ENCODE assay signal across 13 cellular contexts in genomic region chr14:102071283-102071998, GRCh38. TPM values are rescaled to one million over a fixed set of nuclear protein-coding genes. Genes with fewer than 3 reads are reported as not detected.
A peak's percentile ranks its signal among the peaks of the same experiment; 100 is the strongest.
DNase-seq lines count a peak whose midpoint lies in the region; ATAC-seq, FAIRE-seq and TF ChIP-seq lines count a peak whose summit lies in the region.
"Had no signal": no experiment of that assay in that cellular context is flagged by ENCODE, and none has a peak within 500 bp of the region (broad histone marks: within the 10 kb centered on the region; RNA-seq: fewer than 3 reads in every experiment).

No MANE protein-coding gene starts in this region.

- no peaks in the 10 kb centered on the region for H4K20me1 ChIP-seq in fibroblast of lung (ENCODE audit: control insufficient read depth, extremely low read depth, insufficient read depth, low read length)

- no peak overlapping the region for H3K4me2 ChIP-seq in fibroblast of lung (ENCODE audit: extremely low read depth, insufficient read depth, low read length)

- H3K4me3 ChIP-seq in fibroblast of lung (replicated peaks in 1 of 4; ENCODE audit: control extremely low read depth in 1 of 4, insufficient read depth in 1 of 4, low read depth in 3 of 4, low read length in 4 of 4): no peak overlapping the region
- no peak overlapping the region for H3K4me3 ChIP-seq in prostate gland
- H3K4me3 ChIP-seq: thoracic aorta had no signal

- TF ChIP-seq POLR2A in H54 (IDR thresholded peaks at IDR 0.05; ENCODE audit: low read depth, low read length): no peak
- no peak for TF ChIP-seq POLR2A in prostate gland (IDR thresholded peaks at IDR 0.05)

- intact Hi-C loops in prostate gland (cut with DNase I): no loop called here

- no peaks in the 10 kb centered on the region for H3K79me2 ChIP-seq in fibroblast of lung (ENCODE audit: control insufficient read depth, insufficient read depth, low read length)
- H3K79me2 ChIP-seq: parathyroid adenoma had no signal

- FAIRE-seq in H54 (lab: Jason Lieb, UNC): peak; percentile 98

- TF ChIP-seq CTCF in fibroblast of lung (conservative IDR thresholded peaks at IDR 0.05 in 1 of 2, IDR thresholded peaks at IDR 0.05 in 1 of 2; ENCODE audit: low read depth in 1 of 2, low read length in 2 of 2) (no peak), prostate gland (IDR thresholded peaks at IDR 0.05) (no peak)

- peaks cover 3% of the 10 kb centered on the region for H3K4me1 ChIP-seq in fibroblast of lung (ENCODE audit: control insufficient read depth, extremely low read depth, insufficient read depth, low read length)
- H3K4me1 ChIP-seq in prostate gland (replicated peaks): no peaks in the 10 kb centered on the region
- H3K4me1 ChIP-seq: parathyroid adenoma had no signal

- 47% methylated on average over 10 of the region's 10 CpGs for WGBS in prostate gland

- no peak overlapping the region for H3K27ac ChIP-seq in fibroblast of lung (ENCODE audit: insufficient read depth, low read length)
- peak overlapping the region; percentile 26 to 37 for H3K27ac ChIP-seq in prostate gland
- H3K27ac ChIP-seq: parathyroid adenoma had no signal

- H3K36me3 ChIP-seq in fibroblast of lung (ENCODE audit: control insufficient read depth, insufficient read depth, low read length) (no peaks in the 10 kb centered on the region), prostate gland (no peaks in the 10 kb centered on the region)
- H3K36me3 ChIP-seq: thoracic aorta had no signal

- no peak for ATAC-seq in HG02970 (IDR thresholded peaks at IDR 0.05; ENCODE audit: low FRiP score, unreplicated experiment)

- no peak overlapping the region for H3K9ac ChIP-seq in fibroblast of lung (ENCODE audit: insufficient read depth, low read length)
- H3K9ac ChIP-seq: parathyroid adenoma had no signal

- H3K27me3 ChIP-seq in fibroblast of lung (ENCODE audit: control insufficient read depth, insufficient read depth, low read length): no peaks in the 10 kb centered on the region
- H3K27me3 ChIP-seq in prostate gland (replicated peaks; ENCODE audit: insufficient read depth): no peaks in the 10 kb centered on the region

- H2AFZ ChIP-seq in fibroblast of lung (ENCODE audit: low read length): no peak overlapping the region
- H2AFZ ChIP-seq: parathyroid adenoma had no signal

- DNase-seq in H54 (ENCODE audit: insufficient read length, low spot score) (no peak), SW480 (ENCODE audit: low spot score) (peak; percentile 98), fibroblast of lung (ENCODE audit: low read depth in 2 of 2) (peak; percentile 56 to 90), prostate gland (ENCODE audit: low spot score) (no peak), GF-D8 (lab: John Stamatoyannopoulos, UW) (no peak), globus pallidus (ENCODE audit: low spot score) (no peak), NCI-H146 treated with DMSO at 0.1 percent for 48 hours (lab: John Stamatoyannopoulos, UW; ENCODE audit: unreplicated experiment) (no peak)
- DNase-seq: activated CD4-positive, alpha-beta T cell treated with anti-CD3 and anti-CD28 coated beads, Interleukin-2, amount 10 ng/mL, durations not matched to agents 24 days and 14 days; NCI-H2171 treated with DMSO at 0.1 percent for 48 hours; SIG-M5 had no signal

- H3K9me3 ChIP-seq in fibroblast of lung (ENCODE audit: control insufficient read depth, insufficient read depth, low read depth, low read length) (no peaks in the 10 kb centered on the region), prostate gland (no peaks in the 10 kb centered on the region)
- H3K9me3 ChIP-seq: thoracic aorta had no signal

RNA-seq across cellular contexts. Expression of gene HSP90AA1, which starts 15.4 kb away (rescaled TPM):
- total RNA-seq in fibroblast of lung (342 and 430 TPM in 2 replicates), prostate gland (100 to 1,000 TPM; 423 to 540 TPM)
- polyA plus RNA-seq in fibroblast of lung: 493 and 775 TPM in 2 replicates
- polyA plus RNA-seq in fibroblast of lung (2012): 420 and 539 TPM in 2 replicates
- 56.7 and 74.0 TPM in 2 replicates for polyA minus RNA-seq in fibroblast of lung (ENCODE audit: low replicate concordance)

Comparison
In these comparisons a context has a peak if more than half of its experiments do, and no peak if none do; other contexts are left out.
1. DNase-seq: peak in SW480 (single experiment) and fibroblast of lung (2 of 2); none in H54 (single experiment), prostate gland (single experiment), GF-D8 (single experiment), globus pallidus (single experiment) and NCI-H146 treated with DMSO at 0.1 percent for 48 hours (single experiment).